8 cellular contexts compared by ENCODE assay signal in the genomic region with DNA sequence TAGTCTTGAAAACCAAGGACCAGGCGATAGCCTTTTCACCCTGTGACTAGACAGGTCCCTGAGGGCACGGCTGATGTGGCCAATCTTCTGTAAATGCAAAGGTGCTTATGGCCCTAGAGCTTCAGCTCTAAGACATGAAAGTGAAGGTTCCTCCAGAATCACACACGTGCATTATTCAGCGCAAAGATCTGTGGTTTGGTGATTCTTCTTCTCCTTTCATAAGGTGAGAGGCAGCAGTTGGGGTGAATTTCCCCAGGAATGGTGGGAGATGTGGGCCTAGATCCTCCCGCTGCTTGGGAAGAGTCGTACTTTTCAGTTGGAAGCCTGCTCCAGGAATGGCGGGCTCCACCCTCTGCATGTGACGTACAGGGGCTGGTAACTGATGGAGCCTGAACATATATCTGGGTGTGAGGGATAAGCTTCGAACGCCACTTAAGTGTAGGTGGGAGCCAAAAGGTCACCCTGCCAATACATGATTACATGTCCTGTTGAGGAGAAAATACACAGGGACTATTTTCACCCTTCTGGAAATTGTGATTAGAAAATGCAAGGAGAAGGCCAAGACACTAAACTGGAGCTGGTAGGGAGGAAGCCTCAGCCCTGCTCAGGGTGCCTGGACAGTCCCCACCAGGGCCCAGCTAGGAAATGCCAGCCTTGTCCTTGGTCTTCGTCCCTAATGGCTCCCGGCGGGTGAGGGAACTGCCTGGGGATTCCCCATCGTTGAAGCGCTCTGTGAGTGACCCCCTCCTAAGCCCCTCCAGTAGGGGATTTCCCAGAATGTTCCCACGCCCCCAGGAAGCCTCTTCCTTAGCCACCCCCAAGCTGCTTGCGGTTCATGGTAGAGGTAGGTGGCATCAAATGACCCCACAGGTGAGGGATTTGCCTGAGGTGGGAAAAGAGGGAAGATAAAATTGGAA. TPM values are rescaled to one million over a fixed set of nuclear protein-coding genes. Genes with fewer than 3 reads are reported as not detected.
A peak's percentile ranks its signal among the peaks of the same experiment; 100 is the strongest.
DNase-seq lines count a peak whose midpoint lies in the region; ATAC-seq lines count a peak whose summit lies in the region.

No MANE protein-coding gene starts in this region.

- peak overlapping the region; percentile 26 for H2BK12ac ChIP-seq in trophoblast cell (ENCODE audit: low read length)

- no peak overlapping the region for H3K27ac ChIP-seq in trophoblast cell (ENCODE audit: low read depth, low read length)

- H3K9me3 ChIP-seq in trophoblast cell (ENCODE audit: insufficient read depth, low read depth, low read length) = no peaks in the 10 kb centered on the region

- no peak overlapping the region for H3K4me2 ChIP-seq in trophoblast cell (ENCODE audit: low read length)

- H2BK120ac ChIP-seq in trophoblast cell (ENCODE audit: insufficient read depth, low read length, poor library complexity) = peak overlapping the region; percentile 48

- ATAC-seq in GM18873 (IDR thresholded peaks at IDR 0.05; ENCODE audit: low FRiP score, unreplicated experiment) (peak; percentile 38), HG02798 (IDR thresholded peaks at IDR 0.05; ENCODE audit: poor library complexity, unreplicated experiment) (peak; percentile 72), HG02870 (IDR thresholded peaks at IDR 0.05; ENCODE audit: unreplicated experiment) (no peak), sciatic nerve (no peak)

- peaks cover 62% of the 10 kb centered on the region for H3K36me3 Mint-ChIP-seq in activated CD4-positive, alpha-beta T cell treated with anti-CD3 and anti-CD28 coated beads, Interleukin-2, amount 10 ng/mL, durations not matched to agents 24 days and 14 days (ENCODE audit: low read depth)

- H2AFZ ChIP-seq in trophoblast cell (ENCODE audit: insufficient read depth, low read length, poor library complexity) = no peak overlapping the region

- no peak overlapping the region for H3K9ac ChIP-seq in trophoblast cell (ENCODE audit: low read length)

- H3K23ac ChIP-seq in trophoblast cell (ENCODE audit: low read length) = no peak overlapping the region

- peaks cover 10 to 13% of the 10 kb centered on the region in 2 experiments for H3K4me1 ChIP-seq in trophoblast cell (ENCODE audit: control insufficient read depth in 1 of 2, insufficient read depth in 2 of 2, low read length in 2 of 2)

- H3K27me3 Mint-ChIP-seq in activated CD4-positive, alpha-beta T cell treated with anti-CD3 and anti-CD28 coated beads, Interleukin-2, amount 10 ng/mL, durations not matched to agents 24 days and 14 days = no peaks in the 10 kb centered on the region

- peak overlapping the region; percentile 67 for H3K4me3 Mint-ChIP-seq in activated CD4-positive, alpha-beta T cell treated with anti-CD3 and anti-CD28 coated beads, Interleukin-2, amount 10 ng/mL, durations not matched to agents 24 days and 14 days

- no peaks in the 10 kb centered on the region for H3K27me3 ChIP-seq in trophoblast cell (ENCODE audit: insufficient read depth, low read length)

- H3K4ac ChIP-seq in trophoblast cell (ENCODE audit: low read depth, low read length) = no peak overlapping the region

- no peak overlapping the region for H4K8ac ChIP-seq in trophoblast cell (ENCODE audit: low read depth, low read length)

- no peak overlapping the region for H3K4me3 ChIP-seq in trophoblast cell (ENCODE audit: low read depth, low read length)

- H3K36me3 ChIP-seq in trophoblast cell (ENCODE audit: control insufficient read depth in 1 of 2, insufficient read depth in 2 of 2, low read length in 2 of 2) = no peaks in the 10 kb centered on the region

- H3K14ac ChIP-seq in trophoblast cell (ENCODE audit: low read length) = peak overlapping the region; percentile 16

- peak overlapping the region; percentile 80 for H3K27ac Mint-ChIP-seq in activated CD4-positive, alpha-beta T cell treated with anti-CD3 and anti-CD28 coated beads, Interleukin-2, amount 10 ng/mL, durations not matched to agents 24 days and 14 days

- peaks cover 2% of the 10 kb centered on the region for H3K79me1 ChIP-seq in trophoblast cell (ENCODE audit: low read length)

- peak overlapping the region; percentile 9 for H4K91ac ChIP-seq in trophoblast cell (ENCODE audit: low read depth, low read length)

- H3K9me3 Mint-ChIP-seq in activated CD4-positive, alpha-beta T cell treated with anti-CD3 and anti-CD28 coated beads, Interleukin-2, amount 10 ng/mL, durations not matched to agents 24 days and 14 days = no peaks in the 10 kb centered on the region

- peak; percentile 76 for DNase-seq in activated CD4-positive, alpha-beta T cell treated with anti-CD3 and anti-CD28 coated beads, Interleukin-2, amount 10 ng/mL, durations not matched to agents 24 days and 14 days
- DNase-seq in trophoblast cell (peak in 1 of 2 donors; percentile 47), GOT3 (lab: John Stamatoyannopoulos, UW) (no peak), sciatic nerve (ENCODE audit: low spot score) (no peak), GM03348 (ENCODE audit: low spot score) (no peak)

- H2AK5ac ChIP-seq in trophoblast cell (ENCODE audit: low read length) = no peak overlapping the region

- no peak overlapping the region for H2BK5ac ChIP-seq in trophoblast cell (ENCODE audit: low read depth, low read length, poor library complexity)

- no peak overlapping the region for H4K12ac ChIP-seq in trophoblast cell (ENCODE audit: low read depth, low read length)

- intact Hi-C loops in activated CD4-positive, alpha-beta T cell treated with anti-CD3 and anti-CD28 coated beads, Interleukin-2, amount 10 ng/mL, durations not matched to agents 24 days and 14 days (cut with micrococcal nuclease) = loop anchor here (1.0 to 5.0 kb wide), 2 partner anchors 18 to 293 kb away; partner anchors contain the start of gene BATF
- intact Hi-C loops in sciatic nerve (cut with DNase I) = no loop called here

- no peak overlapping the region for H3K18ac ChIP-seq in trophoblast cell (ENCODE audit: low read length)

- no CpG with 5 or more reads among the region's 17 CpGs for WGBS in trophoblast cell (ENCODE audit: extremely low coverage, insufficient coverage, insufficient read length)

- H3K4me1 Mint-ChIP-seq in activated CD4-positive, alpha-beta T cell treated with anti-CD3 and anti-CD28 coated beads, Interleukin-2, amount 10 ng/mL, durations not matched to agents 24 days and 14 days = peaks cover 70% of the 10 kb centered on the region

- H3K79me2 ChIP-seq in trophoblast cell (ENCODE audit: control insufficient read depth, insufficient read depth, low read length, poor library complexity) = no peaks in the 10 kb centered on the region

RNA-seq across cellular contexts. Expression of gene BATF, which starts 17.6 kb away (rescaled TPM):
- 175 and 178 TPM in 2 replicates for total RNA-seq in activated CD4-positive, alpha-beta T cell treated with anti-CD3 and anti-CD28 coated beads, Interleukin-2, amount 10 ng/mL, durations not matched to agents 24 days and 14 days
- polyA plus RNA-seq in trophoblast cell (2013) = 1.9 and 2.2 TPM in 2 replicates
- total RNA-seq in sciatic nerve = 1.7 TPM

RNA-seq across cellular contexts. Expression of gene FLVCR2, which starts 38.6 kb away (rescaled TPM):
- 3.6 and 5.4 TPM in 2 replicates for total RNA-seq in activated CD4-positive, alpha-beta T cell treated with anti-CD3 and anti-CD28 coated beads, Interleukin-2, amount 10 ng/mL, durations not matched to agents 24 days and 14 days
- polyA plus RNA-seq in trophoblast cell (2013) = 23.1 and 26.4 TPM in 2 replicates
- 56.4 TPM for total RNA-seq in sciatic nerve

Comparison
In these comparisons a context has a peak if more than half of its experiments do, and no peak if none do; other contexts are left out.
1. ATAC-seq: peak in GM18873 (single experiment) and HG02798 (single experiment); none in HG02870 (single experiment) and sciatic nerve (single experiment).
2. RNA of gene BATF, which starts 17.6 kb away (total RNA-seq): 175 to 178 TPM in activated CD4-positive, alpha-beta T cell treated with anti-CD3 and anti-CD28 coated beads, Interleukin-2, amount 10 ng/mL, durations not matched to agents 24 days and 14 days; 1.7 TPM in sciatic nerve (single experiment); every median in the first group is over 10 times any median in the second.